8 cellular contexts compared by ENCODE assay signal in the genomic region with DNA sequence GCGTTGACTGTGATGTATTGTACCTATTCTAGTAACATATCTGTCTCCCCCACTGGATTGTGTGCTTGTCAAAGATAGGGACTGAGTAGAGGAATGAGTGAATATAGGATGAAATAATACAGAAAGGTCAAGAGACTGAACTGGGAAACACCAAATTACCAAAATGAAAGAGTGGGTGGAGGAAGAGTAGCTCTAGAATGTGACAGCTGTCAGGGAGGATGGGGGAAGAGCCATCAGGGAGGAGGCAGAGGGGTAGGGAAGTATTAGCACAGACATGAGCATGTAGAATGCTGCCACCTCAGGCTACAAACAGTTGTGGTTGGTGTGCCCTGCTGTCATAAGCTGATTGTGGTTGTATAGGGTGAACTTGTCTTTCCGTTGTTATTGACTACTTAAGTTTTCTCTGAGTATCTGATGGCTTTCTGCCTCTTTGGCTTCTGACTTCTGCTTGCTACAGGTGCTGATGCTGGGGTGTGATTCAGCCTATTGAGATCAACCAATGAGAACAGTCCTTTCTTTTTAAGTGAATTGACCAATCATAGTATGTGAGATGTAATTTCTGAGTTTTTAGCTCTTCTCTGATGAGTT.
DNase-seq lines count a peak whose midpoint lies in the region; ATAC-seq and TF ChIP-seq lines count a peak whose summit lies in the region.

No MANE protein-coding gene starts in this region.

- H3K36me3 ChIP-seq in DND-41 (ENCODE audit: insufficient read depth, low read length): no peaks in the 10 kb centered on the region
- no peaks in the 10 kb centered on the region for H3K36me3 ChIP-seq in KOPT-K1 (ENCODE audit: insufficient read depth, low read length)

- TF ChIP-seq CTCF in DND-41 (IDR thresholded peaks at IDR 0.05; ENCODE audit: borderline replicate concordance, extremely low read depth, low read length, poor library complexity, severe bottlenecking): peak; percentile 50

- peaks cover 54% of the 10 kb centered on the region for H4K20me1 ChIP-seq in DND-41 (ENCODE audit: insufficient read depth, low read length)

- no peaks in the 10 kb centered on the region for H3K9me3 Mint-ChIP-seq in stimulated activated effector memory CD8-positive, alpha-beta T cell treated with anti-CD3 and anti-CD28 coated beads, Interleukin-12 subunit alpha, Interleukin-12 subunit beta, amount 100 ng/mL, for 72 hours

- peaks cover 59% of the 10 kb centered on the region for H3K4me1 ChIP-seq in DND-41 (ENCODE audit: insufficient read depth, low read length)

- H3K27ac ChIP-seq in DND-41 (ENCODE audit: low read length) (peak overlapping the region; percentile 28; the same call in 1 of the 2 replicates), KOPT-K1 (ENCODE audit: low read depth, low read length, poor library complexity, severe bottlenecking) (peak overlapping the region; percentile 42)

- H3K4me1 Mint-ChIP-seq in stimulated activated effector memory CD8-positive, alpha-beta T cell treated with anti-CD3 and anti-CD28 coated beads, Interleukin-12 subunit alpha, Interleukin-12 subunit beta, amount 100 ng/mL, for 72 hours: peaks cover 33% of the 10 kb centered on the region

- no peak overlapping the region for H3K9ac ChIP-seq in DND-41 (ENCODE audit: low read depth, low read length)

- H3K9me3 ChIP-seq in DND-41 (ENCODE audit: insufficient read depth, low read length, severe bottlenecking): no peaks in the 10 kb centered on the region
- no peaks in the 10 kb centered on the region for H3K9me3 ChIP-seq in KOPT-K1 (ENCODE audit: insufficient read depth, low read length, poor library complexity, severe bottlenecking)

- H3K4me2 ChIP-seq in DND-41 (ENCODE audit: insufficient read depth, low read length): peak overlapping the region; percentile 54

- ATAC-seq in DND-41 (ENCODE audit: insufficient read depth, low read depth) (peak; percentile 96), GM21528 (IDR thresholded peaks at IDR 0.05; ENCODE audit: low FRiP score, unreplicated experiment) (peak; percentile 44)
- peak; percentile 89 for ATAC-seq in stimulated activated effector memory CD8-positive, alpha-beta T cell treated with anti-CD3 and anti-CD28 coated beads, Interleukin-12 subunit alpha, Interleukin-12 subunit beta, amount 100 ng/mL, for 72 hours

- DNase-seq in DND-41 (peak; percentile 81), germinal center (ENCODE audit: low spot score) (peak; percentile 74), islet precursor cell (no peak), NCI-H146 (lab: John Stamatoyannopoulos, UW) (no peak)
- DNase-seq in activated CD4-positive, alpha-beta T cell treated with anti-CD3 and anti-CD28 coated beads, Interleukin-2, amount 50 U/mL, for 24 hours (ENCODE audit: low read depth in 1 of 2, low spot score in 1 of 2): peak; percentile 24 to 62
- peak; percentile 36 to 79 for DNase-seq in stimulated activated effector memory CD8-positive, alpha-beta T cell treated with anti-CD3 and anti-CD28 coated beads, Interleukin-12 subunit alpha, Interleukin-12 subunit beta, amount 100 ng/mL, for 72 hours (ENCODE audit: low spot score in 2 of 2)

- no peaks in the 10 kb centered on the region for H3K27me3 ChIP-seq in DND-41 (ENCODE audit: insufficient read depth, low read length, poor library complexity)

- H3K36me3 Mint-ChIP-seq in stimulated activated effector memory CD8-positive, alpha-beta T cell treated with anti-CD3 and anti-CD28 coated beads, Interleukin-12 subunit alpha, Interleukin-12 subunit beta, amount 100 ng/mL, for 72 hours: peaks cover 30% of the 10 kb centered on the region

- H3K27ac Mint-ChIP-seq in stimulated activated effector memory CD8-positive, alpha-beta T cell treated with anti-CD3 and anti-CD28 coated beads, Interleukin-12 subunit alpha, Interleukin-12 subunit beta, amount 100 ng/mL, for 72 hours: no peak overlapping the region

- peak overlapping the region; percentile 45 for H3K4me3 Mint-ChIP-seq in stimulated activated effector memory CD8-positive, alpha-beta T cell treated with anti-CD3 and anti-CD28 coated beads, Interleukin-12 subunit alpha, Interleukin-12 subunit beta, amount 100 ng/mL, for 72 hours

- no peak overlapping the region for H2AFZ ChIP-seq in DND-41 (ENCODE audit: low read depth, low read length)

- H3K79me2 ChIP-seq in DND-41 (ENCODE audit: insufficient read depth, low read length): peaks cover 97% of the 10 kb centered on the region

- peak overlapping the region in 1 of 2 experiments; percentile 30; a peak in 2 of 4 replicates for H3K4me3 ChIP-seq in DND-41 (ENCODE audit: low read depth in 1 of 2, low read length in 2 of 2)

Comparison
In these comparisons a context has a peak if more than half of its experiments do, and no peak if none do; other contexts are left out.
1. ATAC-seq: peak in every context shown above with its lines; median percentile 96 in DND-41; 89 in stimulated activated effector memory CD8-positive, alpha-beta T cell treated with anti-CD3 and anti-CD28 coated beads, Interleukin-12 subunit alpha, Interleukin-12 subunit beta, amount 100 ng/mL, for 72 hours; 44 in GM21528.
2. DNase-seq: peak in DND-41 (single experiment), activated CD4-positive, alpha-beta T cell treated with anti-CD3 and anti-CD28 coated beads, Interleukin-2, amount 50 U/mL, for 24 hours (2 of 2), germinal center (single experiment) and stimulated activated effector memory CD8-positive, alpha-beta T cell treated with anti-CD3 and anti-CD28 coated beads, Interleukin-12 subunit alpha, Interleukin-12 subunit beta, amount 100 ng/mL, for 72 hours (2 of 2); none in islet precursor cell (single experiment) and NCI-H146 (single experiment).